1 cellular context compared by ENCODE assay signal in the genomic region with DNA sequence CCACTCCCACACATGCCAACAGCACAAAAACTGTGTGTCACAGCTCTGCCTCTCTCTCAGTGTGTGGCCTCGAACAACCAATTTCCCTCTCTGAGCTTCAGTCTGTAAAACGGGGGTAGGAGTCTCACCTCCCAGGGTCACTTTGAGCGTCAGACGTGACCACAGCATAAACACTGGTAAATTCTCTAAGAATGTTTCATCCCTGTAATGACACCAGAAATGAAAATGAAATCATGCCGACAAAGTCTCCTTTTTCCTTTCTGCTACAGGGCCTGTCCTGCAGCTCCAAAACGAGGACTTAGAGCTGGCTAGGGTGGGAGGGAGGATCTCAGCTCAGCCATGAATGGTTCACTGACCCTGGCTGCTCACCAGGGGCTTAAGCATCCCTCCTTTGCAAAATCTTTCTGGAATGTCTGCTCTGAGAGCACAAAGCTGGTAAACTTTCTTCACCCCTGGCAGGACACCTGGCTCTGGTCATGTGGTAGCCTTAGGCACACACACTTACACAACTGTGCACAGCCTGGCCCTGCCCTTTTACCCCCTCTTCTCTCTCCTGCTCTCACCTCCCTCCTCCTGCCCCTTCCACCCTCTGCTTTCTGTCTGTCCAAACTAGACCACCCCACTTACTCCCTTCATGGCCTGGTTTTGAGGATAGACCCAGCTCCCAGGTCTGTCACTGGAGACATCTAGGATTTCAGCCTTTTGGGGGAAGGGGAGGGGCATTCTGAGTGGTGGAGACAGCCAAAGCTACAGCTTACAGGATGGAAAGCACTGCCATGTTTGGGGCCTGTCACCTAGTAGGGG.
TF ChIP-seq lines count a peak whose summit lies in the region.

No MANE protein-coding gene starts in this region.

TF ChIP-seq in A549, 52 proteins besides CTCF, POLR2A, EP300 and RAD21 (continued from another document):
- no peak; the same call in 1 of the 2 replicates for TF ChIP-seq HEYL (CRISPR knock-in tag; IDR thresholded peaks at IDR 0.05)
- TF ChIP-seq, protein P1, sequence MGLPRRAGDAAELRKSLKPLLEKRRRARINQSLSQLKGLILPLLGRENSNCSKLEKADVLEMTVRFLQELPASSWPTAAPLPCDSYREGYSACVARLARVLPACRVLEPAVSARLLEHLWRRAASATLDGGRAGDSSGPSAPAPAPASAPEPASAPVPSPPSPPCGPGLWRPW (IDR thresholded peaks at IDR 0.05): peak; percentile 54
- TF ChIP-seq ZC3H11A (IDR thresholded peaks at IDR 0.05): no peak
- TF ChIP-seq, protein P2, sequence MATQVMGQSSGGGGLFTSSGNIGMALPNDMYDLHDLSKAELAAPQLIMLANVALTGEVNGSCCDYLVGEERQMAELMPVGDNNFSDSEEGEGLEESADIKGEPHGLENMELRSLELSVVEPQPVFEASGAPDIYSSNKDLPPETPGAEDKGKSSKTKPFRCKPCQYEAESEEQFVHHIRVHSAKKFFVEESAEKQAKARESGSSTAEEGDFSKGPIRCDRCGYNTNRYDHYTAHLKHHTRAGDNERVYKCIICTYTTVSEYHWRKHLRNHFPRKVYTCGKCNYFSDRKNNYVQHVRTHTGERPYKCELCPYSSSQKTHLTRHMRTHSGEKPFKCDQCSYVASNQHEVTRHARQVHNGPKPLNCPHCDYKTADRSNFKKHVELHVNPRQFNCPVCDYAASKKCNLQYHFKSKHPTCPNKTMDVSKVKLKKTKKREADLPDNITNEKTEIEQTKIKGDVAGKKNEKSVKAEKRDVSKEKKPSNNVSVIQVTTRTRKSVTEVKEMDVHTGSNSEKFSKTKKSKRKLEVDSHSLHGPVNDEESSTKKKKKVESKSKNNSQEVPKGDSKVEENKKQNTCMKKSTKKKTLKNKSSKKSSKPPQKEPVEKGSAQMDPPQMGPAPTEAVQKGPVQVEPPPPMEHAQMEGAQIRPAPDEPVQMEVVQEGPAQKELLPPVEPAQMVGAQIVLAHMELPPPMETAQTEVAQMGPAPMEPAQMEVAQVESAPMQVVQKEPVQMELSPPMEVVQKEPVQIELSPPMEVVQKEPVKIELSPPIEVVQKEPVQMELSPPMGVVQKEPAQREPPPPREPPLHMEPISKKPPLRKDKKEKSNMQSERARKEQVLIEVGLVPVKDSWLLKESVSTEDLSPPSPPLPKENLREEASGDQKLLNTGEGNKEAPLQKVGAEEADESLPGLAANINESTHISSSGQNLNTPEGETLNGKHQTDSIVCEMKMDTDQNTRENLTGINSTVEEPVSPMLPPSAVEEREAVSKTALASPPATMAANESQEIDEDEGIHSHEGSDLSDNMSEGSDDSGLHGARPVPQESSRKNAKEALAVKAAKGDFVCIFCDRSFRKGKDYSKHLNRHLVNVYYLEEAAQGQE (IDR thresholded peaks at IDR 0.05): no peak
- TF ChIP-seq TP53 (CRISPR knock-in tag; IDR thresholded peaks at IDR 0.05): 0 out of 2 replicates have a peak, but pooled peaks have one; percentile 21
- no peak for TF ChIP-seq TFCP2L1 (CRISPR knock-in tag; IDR thresholded peaks at IDR 0.05)
- peak; percentile 6; the same call in 1 of the 2 replicates for TF ChIP-seq FOSB (CRISPR knock-in tag; IDR thresholded peaks at IDR 0.05)
- TF ChIP-seq RFX5 (IDR thresholded peaks at IDR 0.05): peak; percentile 41; the same call in 1 of the 2 replicates
- peak; percentile 75; the same call in 1 of the 2 replicates for TF ChIP-seq HOXA7 (CRISPR knock-in tag; IDR thresholded peaks at IDR 0.05)
- TF ChIP-seq CHD4 (IDR thresholded peaks at IDR 0.05; ENCODE audit: borderline replicate concordance): no peak
- no peak for TF ChIP-seq NR3C1 (IDR thresholded peaks at IDR 0.05)
